In the genomic region with DNA sequence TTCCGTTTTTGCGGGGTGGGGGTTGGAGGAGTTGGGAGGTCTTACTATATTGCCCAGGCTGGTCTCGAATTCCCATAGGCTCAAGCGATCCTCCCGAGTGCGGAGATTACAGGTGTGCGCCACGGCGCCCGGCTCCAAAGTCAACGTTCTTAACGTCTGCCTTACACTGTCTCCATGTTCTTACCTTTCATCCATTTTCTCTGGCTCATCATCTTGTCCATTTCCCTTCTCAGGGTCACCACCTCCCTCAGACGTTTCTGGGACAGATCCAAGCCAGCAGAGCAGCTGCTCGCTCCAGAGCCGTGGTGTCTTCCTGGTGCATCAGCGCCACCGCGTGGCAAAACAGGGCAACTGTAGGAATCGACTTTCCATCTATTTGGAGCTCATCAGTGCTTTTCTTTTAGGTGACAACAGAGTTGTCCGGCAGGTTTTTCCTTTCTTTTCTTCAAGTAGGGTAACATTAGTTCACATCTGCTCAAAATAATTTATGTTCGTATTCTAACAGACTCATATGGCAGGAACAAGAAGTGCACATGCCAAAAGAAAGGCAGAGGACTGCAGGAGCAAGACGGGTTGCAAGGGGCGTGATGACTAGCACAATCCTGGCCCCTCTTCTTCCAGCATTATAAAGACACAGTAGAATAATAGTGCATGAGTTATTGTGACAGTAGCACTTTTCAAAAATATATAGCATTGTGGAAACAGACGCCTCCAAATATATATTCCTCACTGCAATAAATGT, we compare ENCODE assay signal across 1 cellular context.
TF ChIP-seq lines count a peak whose summit lies in the region.

No MANE protein-coding gene starts in this region.

TF ChIP-seq in K562, 482 proteins besides CTCF, POLR2A, EP300 and RAD21 (continued from another document):
- TF ChIP-seq, protein P1, sequence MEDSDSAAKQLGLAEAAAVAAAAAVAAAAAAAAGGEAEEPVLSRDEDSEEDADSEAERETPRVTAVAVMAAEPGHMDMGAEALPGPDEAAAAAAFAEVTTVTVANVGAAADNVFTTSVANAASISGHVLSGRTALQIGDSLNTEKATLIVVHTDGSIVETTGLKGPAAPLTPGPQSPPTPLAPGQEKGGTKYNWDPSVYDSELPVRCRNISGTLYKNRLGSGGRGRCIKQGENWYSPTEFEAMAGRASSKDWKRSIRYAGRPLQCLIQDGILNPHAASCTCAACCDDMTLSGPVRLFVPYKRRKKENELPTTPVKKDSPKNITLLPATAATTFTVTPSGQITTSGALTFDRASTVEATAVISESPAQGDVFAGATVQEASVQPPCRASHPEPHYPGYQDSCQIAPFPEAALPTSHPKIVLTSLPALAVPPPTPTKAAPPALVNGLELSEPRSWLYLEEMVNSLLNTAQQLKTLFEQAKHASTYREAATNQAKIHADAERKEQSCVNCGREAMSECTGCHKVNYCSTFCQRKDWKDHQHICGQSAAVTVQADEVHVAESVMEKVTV (CRISPR knock-in tag; IDR thresholded peaks at IDR 0.05), result peak; percentile 90
- TF ChIP-seq ZNF280A (IDR thresholded peaks at IDR 0.05; ENCODE audit: low read depth, partially characterized antibody) (no peak), SMC3 (conservative IDR thresholded peaks at IDR 0.05; ENCODE audit: insufficient read depth, low read depth, low read length) (peak; percentile 96), PTTG1 (tag; IDR thresholded peaks at IDR 0.05; ENCODE audit: low read depth) (no peak), TFAP4 (CRISPR knock-in tag; IDR thresholded peaks at IDR 0.05; ENCODE audit: borderline replicate concordance) (peak; percentile 89)
